Comparison of ENCODE assay signal across 12 cellular contexts in the genomic region with DNA sequence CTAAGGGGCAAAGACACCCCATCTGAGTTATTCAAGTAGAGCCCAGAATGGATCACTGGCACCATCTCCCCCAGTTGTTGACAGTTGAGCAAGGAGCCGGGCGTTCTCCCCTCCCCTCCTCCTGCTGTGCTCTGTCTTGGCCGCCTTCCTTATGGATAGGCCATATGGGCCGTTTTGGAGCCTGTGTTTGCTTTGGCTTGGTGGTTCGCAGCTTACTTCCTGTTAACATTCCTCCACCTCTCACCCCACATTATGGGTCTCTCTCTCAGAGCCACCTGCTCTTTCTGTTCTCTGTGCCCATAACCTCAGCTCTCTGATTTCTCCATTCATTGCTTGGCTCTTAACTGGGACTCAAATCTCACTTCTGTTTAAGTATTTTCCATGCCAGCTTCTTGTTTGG.
DNase-seq lines count a peak whose midpoint lies in the region; ATAC-seq and TF ChIP-seq lines count a peak whose summit lies in the region.
"Had no signal": no experiment of that assay in that cellular context is flagged by ENCODE, and none has a peak within 500 bp of the region (broad histone marks: within the 10 kb centered on the region; RNA-seq: fewer than 3 reads in every experiment).

No MANE protein-coding gene starts in this region.

- no peak overlapping the region for H3K4me3 ChIP-seq in esophagus squamous epithelium

- no peak for ATAC-seq in GM18861 (IDR thresholded peaks at IDR 0.05; ENCODE audit: unreplicated experiment)

- H3K9me3 Mint-ChIP-seq in nephron progenitor cell (no peaks in the 10 kb centered on the region), immature natural killer cell (no peaks in the 10 kb centered on the region)

- H3K36me3 ChIP-seq in esophagus squamous epithelium, result no peaks in the 10 kb centered on the region

- intact Hi-C loops in esophagus squamous epithelium (cut with DNase I), result no loop called here

- peak; percentile 11 for DNase-seq in COLO668 (lab: John Stamatoyannopoulos, UW; ENCODE audit: unreplicated experiment)
- DNase-seq in NCI-H2196 treated with DMSO at 0.1 percent for 48 hours (lab: John Stamatoyannopoulos, UW; ENCODE audit: unreplicated experiment), result peak; percentile 50
- DNase-seq in esophagus squamous epithelium (lab: John Stamatoyannopoulos, UW), result no peak
- no peak for DNase-seq in nephron progenitor cell
- no peak for DNase-seq in LoVo (ENCODE audit: low spot score)
- no peak for DNase-seq in midbrain (lab: John Stamatoyannopoulos, UW)
- no peak for DNase-seq in immature natural killer cell
- DNase-seq: activated CD4-positive, alpha-beta T cell treated with anti-CD3 and anti-CD28 coated beads, Interleukin-2, amount 50 U/mL, for 1 hour; EL; KG1; mesendoderm had no signal

- H3K27me3 Mint-ChIP-seq in nephron progenitor cell (ENCODE audit: low read depth, poor library complexity) (peaks cover 8% of the 10 kb centered on the region), immature natural killer cell (ENCODE audit: low read depth in 3 of 3) (peaks cover 0 to 5% (median 0%) of the 10 kb centered on the region in 3 donors)

- peaks cover 28 to 89% (median 45%) of the 10 kb centered on the region in 3 donors for H3K4me1 ChIP-seq in esophagus squamous epithelium

- no peaks in the 10 kb centered on the region for H3K27me3 ChIP-seq in esophagus squamous epithelium

- H3K27ac Mint-ChIP-seq in nephron progenitor cell, result peak overlapping the region; percentile 30
- H3K27ac Mint-ChIP-seq in immature natural killer cell, result no peak overlapping the region

- TF ChIP-seq CTCF in esophagus squamous epithelium (IDR thresholded peaks at IDR 0.05) (no peak), nephron progenitor cell (IDR thresholded peaks at IDR 0.05) (no peak)

- H3K4me1 Mint-ChIP-seq in nephron progenitor cell (peaks cover 30% of the 10 kb centered on the region), immature natural killer cell (no peaks in the 10 kb centered on the region)

- H3K36me3 Mint-ChIP-seq in nephron progenitor cell (ENCODE audit: low read depth) (no peaks in the 10 kb centered on the region), immature natural killer cell (no peaks in the 10 kb centered on the region)

- no peak overlapping the region for H3K4me3 Mint-ChIP-seq in nephron progenitor cell
- H3K4me3 Mint-ChIP-seq in immature natural killer cell, result no peak overlapping the region

- H3K27ac ChIP-seq in esophagus squamous epithelium, result peak overlapping the region; percentile 50 to 83 (median 79)

- no peaks in the 10 kb centered on the region for H3K9me3 ChIP-seq in esophagus squamous epithelium

- TF ChIP-seq POLR2A in esophagus squamous epithelium (IDR thresholded peaks at IDR 0.05), result no peak

- 56 to 71% methylated on average over 5 of the region's 5 CpGs for WGBS in esophagus squamous epithelium, 2 donors

Comparison
In these comparisons a context has a peak if more than half of its experiments do, and no peak if none do; other contexts are left out.
1. DNase-seq: peak in COLO668 (single experiment) and NCI-H2196 treated with DMSO at 0.1 percent for 48 hours (single experiment); none in esophagus squamous epithelium (single experiment), nephron progenitor cell (single experiment), LoVo (single experiment), midbrain (single experiment) and immature natural killer cell (0 of 3).